ENCODE assay signal across 8 cellular contexts in genomic region chr4:127880764-127881564, GRCh38.
DNase-seq lines count a peak whose midpoint lies in the region; ATAC-seq lines count a peak whose summit lies in the region.

Gene PLK4, plus strand, starts transcription at chr4:127880893. Its CDS starts 242 bp downstream, at chr4:127881135.

- ATAC-seq in GM19043 (IDR thresholded peaks at IDR 0.05; ENCODE audit: low read depth, unreplicated experiment): peak; percentile 94
- ATAC-seq in HG03354 (IDR thresholded peaks at IDR 0.05; ENCODE audit: poor library complexity, severe bottlenecking, unreplicated experiment): peak; percentile 91

- DNase-seq in AG20443 (ENCODE audit: low spot score): peak; percentile 99
- DNase-seq in NCI-H446 (lab: John Stamatoyannopoulos, UW): peak; percentile 91 to 97
- peak; percentile 77 to 88 (median 85) for DNase-seq in activated CD4-positive, CD25-positive, alpha-beta regulatory T cell (lab: John Stamatoyannopoulos, UW)
- peak; percentile 93 for DNase-seq in central memory CD4-positive, alpha-beta T cell
- peak; percentile 95 for DNase-seq in inferior parietal cortex (ENCODE audit: extremely low spot score)
- peak; percentile 90 for DNase-seq in smooth muscle cell of the brain vasculature (ENCODE audit: low read depth, low spot score)

Comparison
In these comparisons a context has a peak if more than half of its experiments do, and no peak if none do; other contexts are left out.
1. Peak in every context shown above with its lines: DNase-seq and ATAC-seq.